In the genomic region with DNA sequence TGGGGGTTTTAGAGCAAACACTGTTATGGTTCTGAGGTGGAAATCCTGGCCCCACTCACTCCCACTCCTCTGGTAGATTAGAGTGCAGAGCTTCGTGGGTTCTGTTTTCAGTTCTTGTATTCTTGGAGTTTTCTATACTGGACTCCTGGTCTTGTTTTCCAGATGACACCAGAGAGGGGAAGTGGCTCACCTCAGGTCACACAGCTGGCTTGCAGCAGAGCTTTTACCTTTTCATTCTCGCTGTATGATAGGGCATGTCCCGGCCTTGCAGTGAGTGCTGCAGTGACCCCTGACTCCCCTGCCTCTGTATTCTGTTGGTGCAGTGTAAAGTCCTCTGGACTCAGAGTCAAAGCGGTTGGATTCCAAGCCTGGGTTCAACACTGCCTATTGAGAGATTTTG, we compare ENCODE assay signal across 26 cellular contexts.
DNase-seq lines count a peak whose midpoint lies in the region; ATAC-seq, FAIRE-seq and TF ChIP-seq lines count a peak whose summit lies in the region.
"Had no signal": no experiment of that assay in that cellular context is flagged by ENCODE, and none has a peak within 500 bp of the region (broad histone marks: within the 10 kb centered on the region; RNA-seq: fewer than 3 reads in every experiment).

No MANE protein-coding gene starts in this region.

- H3K27me3 Mint-ChIP-seq in GM23338 (ENCODE audit: insufficient read depth, low read depth, poor library complexity): peaks cover 2% of the 10 kb centered on the region
- peaks cover 12% of the 10 kb centered on the region for H3K27me3 Mint-ChIP-seq in stimulated activated memory B cell treated with anti-CD40 and anti-IgM and Interleukin-4, amounts not matched to agents 10 μg/mL and 1 μg/mL and 100 μg/mL, for 72 hours

- no peak overlapping the region for H3K4me2 ChIP-seq in GM23338
- H3K4me2 ChIP-seq: BLaER1 had no signal

- TF ChIP-seq CTCF in GM23338 (conservative IDR thresholded peaks at IDR 0.05; ENCODE audit: low read depth in 2 of 2): no peak
- TF ChIP-seq CTCF in testis (IDR thresholded peaks at IDR 0.05): no peak
- no peak for TF ChIP-seq CTCF in right atrium auricular region (IDR thresholded peaks at IDR 0.05)
- TF ChIP-seq CTCF in kidney (IDR thresholded peaks at IDR 0.05; ENCODE audit: borderline replicate concordance, extremely low read depth, insufficient read depth): no peak

- no peaks in the 10 kb centered on the region for H3K36me3 ChIP-seq in GM23338 (ENCODE audit: insufficient read depth)
- H3K36me3 ChIP-seq in testis (ENCODE audit: low read depth, missing control alignments): no peaks in the 10 kb centered on the region
- H3K36me3 ChIP-seq in right atrium auricular region: no peaks in the 10 kb centered on the region
- no peaks in the 10 kb centered on the region for H3K36me3 ChIP-seq in kidney (ENCODE audit: control insufficient read depth in 1 of 2, insufficient read depth in 2 of 2, low read length in 2 of 2)
- H3K36me3 ChIP-seq: BE2C, BLaER1 had no signal

- H3K4me1 Mint-ChIP-seq in GM23338: peaks cover 13% of the 10 kb centered on the region; the same call in 2 of the 3 replicates
- H3K4me1 Mint-ChIP-seq in stimulated activated memory B cell treated with anti-CD40 and anti-IgM and Interleukin-4, amounts not matched to agents 10 μg/mL and 1 μg/mL and 100 μg/mL, for 72 hours: no peaks in the 10 kb centered on the region
- H3K4me1 Mint-ChIP-seq: CD14-positive monocyte; CD4-positive, alpha-beta memory T cell; CD4-positive, CD25-positive, alpha-beta regulatory T cell; CD8-positive, alpha-beta memory T cell had no signal

- H3K4me3 Mint-ChIP-seq in GM23338: no peak overlapping the region
- H3K4me3 Mint-ChIP-seq in stimulated activated memory B cell treated with anti-CD40 and anti-IgM and Interleukin-4, amounts not matched to agents 10 μg/mL and 1 μg/mL and 100 μg/mL, for 72 hours: no peak overlapping the region
- H3K4me3 Mint-ChIP-seq: CD14-positive monocyte; CD4-positive, alpha-beta memory T cell; CD4-positive, CD25-positive, alpha-beta regulatory T cell; CD8-positive, alpha-beta memory T cell had no signal

- H3K4me3 ChIP-seq in GM23338 (no peak overlapping the region), testis (no peak overlapping the region), right atrium auricular region (no peak overlapping the region), kidney (ENCODE audit: low read length in 2 of 2) (no peak overlapping the region)
- H3K4me3 ChIP-seq: BLaER1 had no signal

- H3K36me3 Mint-ChIP-seq in GM23338 (ENCODE audit: low read depth): no peaks in the 10 kb centered on the region
- no peaks in the 10 kb centered on the region for H3K36me3 Mint-ChIP-seq in stimulated activated memory B cell treated with anti-CD40 and anti-IgM and Interleukin-4, amounts not matched to agents 10 μg/mL and 1 μg/mL and 100 μg/mL, for 72 hours
- H3K36me3 Mint-ChIP-seq: CD14-positive monocyte; CD4-positive, alpha-beta memory T cell; CD4-positive, CD25-positive, alpha-beta regulatory T cell; CD8-positive, alpha-beta memory T cell had no signal

- H3K9me3 Mint-ChIP-seq in GM23338: no peaks in the 10 kb centered on the region
- H3K9me3 Mint-ChIP-seq in stimulated activated memory B cell treated with anti-CD40 and anti-IgM and Interleukin-4, amounts not matched to agents 10 μg/mL and 1 μg/mL and 100 μg/mL, for 72 hours: peaks cover 2% of the 10 kb centered on the region
- H3K9me3 Mint-ChIP-seq: CD8-positive, alpha-beta memory T cell had no signal

- H3F3A ChIP-seq in GM23338 (replicated peaks; ENCODE audit: low read depth): no peaks in the 10 kb centered on the region

- no peak for TF ChIP-seq POLR2A in testis (IDR thresholded peaks at IDR 0.05)

- no peaks in the 10 kb centered on the region for H3K9me3 ChIP-seq in testis
- H3K9me3 ChIP-seq in right atrium auricular region: peaks cover 0 to 4% of the 10 kb centered on the region in 2 donors
- peaks cover 0 to 2% of the 10 kb centered on the region in 2 donors for H3K9me3 ChIP-seq in kidney (ENCODE audit: control insufficient read depth in 1 of 2, low read length in 2 of 2)
- H3K9me3 ChIP-seq: BE2C had no signal

- H3K79me2 ChIP-seq in GM23338 (replicated peaks; ENCODE audit: insufficient read depth): no peaks in the 10 kb centered on the region

- H3K27ac Mint-ChIP-seq in GM23338: no peak overlapping the region
- no peak overlapping the region for H3K27ac Mint-ChIP-seq in stimulated activated memory B cell treated with anti-CD40 and anti-IgM and Interleukin-4, amounts not matched to agents 10 μg/mL and 1 μg/mL and 100 μg/mL, for 72 hours
- H3K27ac Mint-ChIP-seq: CD14-positive monocyte; CD4-positive, alpha-beta memory T cell; CD4-positive, CD25-positive, alpha-beta regulatory T cell; CD8-positive, alpha-beta memory T cell had no signal

- no peak overlapping the region for H3K27ac ChIP-seq in GM23338 (ENCODE audit: low read depth)
- peak overlapping the region; percentile 51 to 57 for H3K27ac ChIP-seq in testis
- H3K27ac ChIP-seq in right atrium auricular region: no peak overlapping the region
- H3K27ac ChIP-seq in kidney (ENCODE audit: low read depth in 2 of 2, low read length in 2 of 2): no peak overlapping the region
- H3K27ac ChIP-seq: BLaER1 had no signal

- DNase-seq in GM23338 (ENCODE audit: low spot score): no peak
- DNase-seq in testis: no peak
- DNase-seq in RKO (ENCODE audit: low spot score): no peak
- no peak for DNase-seq in right atrium auricular region (ENCODE audit: low spot score)
- no peak for DNase-seq in kidney
- DNase-seq: 8988T; ACHN; BE2C; C1 segment of cervical spinal cord; CD4-positive, alpha-beta memory T cell; CD4-positive, CD25-positive, alpha-beta regulatory T cell; CD8-positive, alpha-beta memory T cell; COR-L47; DMS 273 treated with DMSO at 0.1 percent for 48 hours; DMS153; DMS53; DMS79; DND-41; EL; GDM1 had no signal

- FAIRE-seq in kidney (lab: Jason Lieb, UNC): no peak
- FAIRE-seq: A204.1, GM12891, GM19239 had no signal

- ATAC-seq in GM23338: no peak
- peak; percentile 49 for ATAC-seq in stimulated activated memory B cell treated with anti-CD40 and anti-IgM and Interleukin-4, amounts not matched to agents 10 μg/mL and 1 μg/mL and 100 μg/mL, for 72 hours

- 60 to 66% methylated on average over 4 of the region's 4 CpGs for WGBS in testis, 2 donors

- peaks cover 5% of the 10 kb centered on the region; the same call in 1 of the 2 replicates for H3K9me2 ChIP-seq in GM23338 (ENCODE audit: insufficient read depth)

- H3K27me3 ChIP-seq in GM23338 (ENCODE audit: insufficient read depth) (no peaks in the 10 kb centered on the region), testis (no peaks in the 10 kb centered on the region), right atrium auricular region (no peaks in the 10 kb centered on the region)
- H3K27me3 ChIP-seq: BE2C, BLaER1 had no signal

- peak overlapping the region; percentile 74; the same call in 1 of the 2 replicates for H2AFZ ChIP-seq in GM23338

- H3K4me1 ChIP-seq in GM23338 (ENCODE audit: insufficient read depth) (peaks cover 9% of the 10 kb centered on the region), testis (peaks cover 4% of the 10 kb centered on the region), right atrium auricular region (no peaks in the 10 kb centered on the region), kidney (ENCODE audit: control insufficient read depth in 1 of 2, insufficient read depth in 1 of 2, low read depth in 1 of 2, low read length in 2 of 2) (peaks cover 0 to 17% of the 10 kb centered on the region in 2 donors)
- H3K4me1 ChIP-seq: BE2C, BLaER1 had no signal

- intact Hi-C loops in testis (cut with DNase I; ENCODE audit: low total_unique reads) (no loop called here), kidney (cut with DNase I) (no loop called here)

- no peak overlapping the region for H3K9ac ChIP-seq in kidney (ENCODE audit: low read length in 2 of 2)
- H3K9ac ChIP-seq: BLaER1 had no signal

- no peaks in the 10 kb centered on the region for H4K20me1 ChIP-seq in GM23338 (replicated peaks; ENCODE audit: insufficient read depth)
- H4K20me1 ChIP-seq: BLaER1 had no signal

TF ChIP-seq in GM23338, 12 proteins besides CTCF, POLR2A, EP300 and RAD21 (continues in another document):
- TF ChIP-seq EZH2phosphoT487 (IDR thresholded peaks at IDR 0.05; ENCODE audit: unreplicated experiment) (no peak), ZNF331 (CRISPR knock-in tag; IDR thresholded peaks at IDR 0.05; ENCODE audit: low read depth) (no peak), STAT1 (IDR thresholded peaks at IDR 0.05; ENCODE audit: unreplicated experiment) (no peak), ZNF114 (CRISPR knock-in tag; IDR thresholded peaks at IDR 0.05) (no peak), POLR2AphosphoS5 (IDR thresholded peaks at IDR 0.05; ENCODE audit: low read depth) (no peak), JUNB (IDR thresholded peaks at IDR 0.05; ENCODE audit: unreplicated experiment) (no peak), NANOG (IDR thresholded peaks at IDR 0.05; ENCODE audit: borderline replicate concordance) (no peak), EZH2 (IDR thresholded peaks at IDR 0.05; ENCODE audit: low read depth, unreplicated experiment) (no peak)
- TF ChIP-seq, protein P1, sequence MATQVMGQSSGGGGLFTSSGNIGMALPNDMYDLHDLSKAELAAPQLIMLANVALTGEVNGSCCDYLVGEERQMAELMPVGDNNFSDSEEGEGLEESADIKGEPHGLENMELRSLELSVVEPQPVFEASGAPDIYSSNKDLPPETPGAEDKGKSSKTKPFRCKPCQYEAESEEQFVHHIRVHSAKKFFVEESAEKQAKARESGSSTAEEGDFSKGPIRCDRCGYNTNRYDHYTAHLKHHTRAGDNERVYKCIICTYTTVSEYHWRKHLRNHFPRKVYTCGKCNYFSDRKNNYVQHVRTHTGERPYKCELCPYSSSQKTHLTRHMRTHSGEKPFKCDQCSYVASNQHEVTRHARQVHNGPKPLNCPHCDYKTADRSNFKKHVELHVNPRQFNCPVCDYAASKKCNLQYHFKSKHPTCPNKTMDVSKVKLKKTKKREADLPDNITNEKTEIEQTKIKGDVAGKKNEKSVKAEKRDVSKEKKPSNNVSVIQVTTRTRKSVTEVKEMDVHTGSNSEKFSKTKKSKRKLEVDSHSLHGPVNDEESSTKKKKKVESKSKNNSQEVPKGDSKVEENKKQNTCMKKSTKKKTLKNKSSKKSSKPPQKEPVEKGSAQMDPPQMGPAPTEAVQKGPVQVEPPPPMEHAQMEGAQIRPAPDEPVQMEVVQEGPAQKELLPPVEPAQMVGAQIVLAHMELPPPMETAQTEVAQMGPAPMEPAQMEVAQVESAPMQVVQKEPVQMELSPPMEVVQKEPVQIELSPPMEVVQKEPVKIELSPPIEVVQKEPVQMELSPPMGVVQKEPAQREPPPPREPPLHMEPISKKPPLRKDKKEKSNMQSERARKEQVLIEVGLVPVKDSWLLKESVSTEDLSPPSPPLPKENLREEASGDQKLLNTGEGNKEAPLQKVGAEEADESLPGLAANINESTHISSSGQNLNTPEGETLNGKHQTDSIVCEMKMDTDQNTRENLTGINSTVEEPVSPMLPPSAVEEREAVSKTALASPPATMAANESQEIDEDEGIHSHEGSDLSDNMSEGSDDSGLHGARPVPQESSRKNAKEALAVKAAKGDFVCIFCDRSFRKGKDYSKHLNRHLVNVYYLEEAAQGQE (IDR thresholded peaks at IDR 0.05; ENCODE audit: unreplicated experiment): no peak

Comparison
In these comparisons a context has a peak if more than half of its experiments do, and no peak if none do; other contexts are left out.
1. H3K27ac ChIP-seq: peak in testis (2 of 2); none in GM23338 (single experiment), right atrium auricular region (0 of 2) and kidney (0 of 2).